Comparison of ENCODE assay signal across 8 cellular contexts in the genomic region with DNA sequence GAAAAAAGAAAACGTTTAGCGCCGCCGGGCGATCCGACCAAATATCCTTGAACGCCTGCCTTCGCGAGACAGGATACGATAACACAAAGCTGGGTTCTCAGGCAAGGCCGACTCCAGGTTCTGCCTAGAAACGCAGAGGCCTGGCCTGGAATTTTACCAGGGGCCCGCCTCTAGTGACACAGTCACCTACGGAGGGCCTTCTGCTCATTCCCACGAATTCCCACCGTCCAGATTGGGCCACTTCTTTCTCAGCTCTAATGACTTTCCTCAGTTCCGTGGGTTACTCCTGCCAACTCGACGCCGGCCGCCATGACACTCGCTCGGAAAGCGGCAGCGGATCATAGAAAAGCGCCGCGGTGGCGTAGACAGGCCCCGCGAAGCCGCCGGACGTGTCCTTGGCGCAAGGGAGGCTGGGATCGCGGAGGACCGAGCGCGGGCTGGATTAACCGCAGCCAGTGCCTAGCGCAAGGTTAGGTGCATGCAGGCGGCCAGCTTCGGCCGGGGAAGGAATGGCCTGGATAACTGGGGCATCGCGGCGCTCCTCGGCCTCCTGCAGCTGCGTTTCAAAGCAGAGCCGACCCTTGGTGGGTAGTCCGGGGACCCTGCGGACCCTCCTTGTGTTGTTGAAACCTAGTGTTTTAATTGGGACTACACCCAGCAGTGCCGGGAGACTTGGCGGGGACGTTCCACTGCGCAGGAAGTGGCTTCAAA. TPM values are rescaled to one million over a fixed set of nuclear protein-coding genes. Genes with fewer than 3 reads are reported as not detected.
DNase-seq lines count a peak whose midpoint lies in the region; ATAC-seq and TF ChIP-seq lines count a peak whose summit lies in the region.

A gene (minus strand): TSS at position 340 of the 711 bp plus-strand sequence. CDS start 374 bp downstream, outside the sequence.

- H3K27ac ChIP-seq in C4-2B (peak within 1 kb of the TSS; percentile 88), right lobe of liver (peak within 1 kb of the TSS; percentile 94 to 98 (median 97))

- no peaks in the 10 kb centered on the region for H3K9me3 ChIP-seq in right lobe of liver

- H3K36me3 ChIP-seq in right lobe of liver, result no peaks in the 10 kb centered on the region

- H3K4me1 ChIP-seq in right lobe of liver, result peaks cover 0 to 23% (median 11%) of the 10 kb centered on the region in 4 donors

- no peaks in the 10 kb centered on the region for H3K27me3 ChIP-seq in right lobe of liver

- intact Hi-C loops in right lobe of liver (cut with DNase I), result no loop called here

- peak within 1 kb of the TSS; percentile 86 to 93 (median 89) for H3K4me3 ChIP-seq in right lobe of liver

- no peak for TF ChIP-seq CTCF in C4-2B (conservative IDR thresholded peaks at IDR 0.05)
- no peak for TF ChIP-seq CTCF in right lobe of liver (IDR thresholded peaks at IDR 0.05)

- WGBS in right lobe of liver (ENCODE audit: insufficient coverage, low coverage, low lambda C conversion rate, missing lambda C conversion rate), result under 1% methylated on average over 26 of the region's 57 CpGs

- TF ChIP-seq POLR2A in right lobe of liver (IDR thresholded peaks at IDR 0.05), result peak; percentile 95

- ATAC-seq in GM19372 (IDR thresholded peaks at IDR 0.05; ENCODE audit: low read depth, unreplicated experiment) (peak; percentile 97), HG03558 (IDR thresholded peaks at IDR 0.05; ENCODE audit: extremely low read depth, unreplicated experiment) (peak; percentile 81), right lobe of liver (peak; percentile 97 to 99 (median 98))

- DNase-seq in NCI-H748 treated with DMSO at 0.1 percent for 48 hours (lab: John Stamatoyannopoulos, UW) (peak; percentile 91), dermis microvascular lymphatic vessel endothelial cell (ENCODE audit: low read depth in 2 of 2) (peak; percentile 87 to 95), right lobe of liver (peak; percentile 95 to 97 (median 97))
- peak; percentile 94 to 95 for DNase-seq in activated CD4-positive, alpha-beta T cell treated with anti-CD3 and anti-CD28 coated beads, Interleukin-2, amount 50 U/mL, for 48 hours
- peak; percentile 91 to 92 for DNase-seq in stimulated activated CD4-positive, alpha-beta T cell treated with anti-CD3 and anti-CD28 coated beads, Interleukin-4, amount 100 ng/mL, for 4 hours

RNA-seq across cellular contexts. Expression of the gene that starts here (rescaled TPM):
- total RNA-seq in dermis microvascular lymphatic vessel endothelial cell, result 20.8 and 26.2 TPM in 2 replicates
- total RNA-seq in right lobe of liver, result 10 to 100 TPM; 18.4 to 36.1 (median 33.2) TPM

Comparison
In these comparisons a context has a peak if more than half of its experiments do, and no peak if none do; other contexts are left out.
1. Peak in every context shown above with its lines: DNase-seq, ATAC-seq, H3K4me3 ChIP-seq and H3K27ac ChIP-seq.